8 cellular contexts compared by ENCODE assay signal in genomic region chr1:151839457-151840409, GRCh38. TPM values are rescaled to one million over a fixed set of nuclear protein-coding genes. Genes with fewer than 3 reads are reported as not detected.
A peak's percentile ranks its signal among the peaks of the same experiment; 100 is the strongest.
DNase-seq lines count a peak whose midpoint lies in the region; ATAC-seq and TF ChIP-seq lines count a peak whose summit lies in the region.

C2CD4D (minus strand) TSS chr1:151839820; CDS start chr1:151838989, 831 bp downstream.

- peaks cover 14% of the 10 kb centered on the region for H3K36me3 Mint-ChIP-seq in activated CD4-positive, alpha-beta T cell treated with anti-CD3 and anti-CD28 coated beads for 36 hours (ENCODE audit: low read depth)
- peaks cover 3% of the 10 kb centered on the region for H3K36me3 Mint-ChIP-seq in chondrocyte (ENCODE audit: low read depth)

- no peaks in the 10 kb centered on the region for H3K27me3 ChIP-seq in right lobe of liver

- TF ChIP-seq POLR2A in right lobe of liver (IDR thresholded peaks at IDR 0.05): peak; percentile 27

- H3K27me3 Mint-ChIP-seq in activated CD4-positive, alpha-beta T cell treated with anti-CD3 and anti-CD28 coated beads for 36 hours: no peaks in the 10 kb centered on the region
- peaks cover 27% of the 10 kb centered on the region for H3K27me3 Mint-ChIP-seq in chondrocyte (ENCODE audit: low read depth)

- peak; percentile 76 for ATAC-seq in activated CD4-positive, alpha-beta T cell treated with anti-CD3 and anti-CD28 coated beads for 36 hours
- peak; percentile 8 to 36 (median 26) for ATAC-seq in right lobe of liver
- ATAC-seq in HG03439 (IDR thresholded peaks at IDR 0.05; ENCODE audit: unreplicated experiment): no peak

- CTCF ChIA-PET in activated CD4-positive, alpha-beta T cell treated with anti-CD3 and anti-CD28 coated beads for 36 hours (lab: Charles Lee): interaction anchor here (0.5 to 2.3 kb wide), 3 partner anchors 9 to 246 kb away, joined by 3 to 9 read pairs (median 3); no protein-coding TSS in a partner anchor

- peak within 1 kb of the TSS; percentile 42 to 57 (median 48) for H3K4me3 ChIP-seq in right lobe of liver

- H3K9me3 Mint-ChIP-seq in activated CD4-positive, alpha-beta T cell treated with anti-CD3 and anti-CD28 coated beads for 36 hours (ENCODE audit: low read depth): no peaks in the 10 kb centered on the region
- H3K9me3 Mint-ChIP-seq in chondrocyte (ENCODE audit: low read depth): no peaks in the 10 kb centered on the region

- 35% methylated on average over 20 of the region's 48 CpGs for WGBS in right lobe of liver (ENCODE audit: insufficient coverage, low coverage, low lambda C conversion rate, missing lambda C conversion rate)

- peaks cover 0 to 39% (median 11%) of the 10 kb centered on the region in 4 donors for H3K4me1 ChIP-seq in right lobe of liver

- peak within 1 kb of the TSS; percentile 72 for H3K4me3 Mint-ChIP-seq in activated CD4-positive, alpha-beta T cell treated with anti-CD3 and anti-CD28 coated beads for 36 hours
- H3K4me3 Mint-ChIP-seq in chondrocyte (ENCODE audit: unreplicated experiment): peak within 1 kb of the TSS; percentile 40

- H3K4me1 Mint-ChIP-seq in activated CD4-positive, alpha-beta T cell treated with anti-CD3 and anti-CD28 coated beads for 36 hours: peaks cover 37% of the 10 kb centered on the region
- peaks cover 14% of the 10 kb centered on the region for H3K4me1 Mint-ChIP-seq in chondrocyte (ENCODE audit: low read depth)

- H3K27ac Mint-ChIP-seq in activated CD4-positive, alpha-beta T cell treated with anti-CD3 and anti-CD28 coated beads for 36 hours: peak within 1 kb of the TSS; percentile 86
- no peak within 1 kb of the TSS for H3K27ac Mint-ChIP-seq in chondrocyte (ENCODE audit: unreplicated experiment)

- intact Hi-C loops in activated CD4-positive, alpha-beta T cell treated with anti-CD3 and anti-CD28 coated beads for 36 hours (cut with DNase I, micrococcal nuclease): loop anchor here (1.0 to 5.0 kb wide), 10 partner anchors 49 to 512 kb away; partner anchors contain the start of genes THEM4 (in 2 of the 2), MRPL9 (in 1 of the 2), PI4KB (in 1 of the 2) and POGZ (in 1 of the 2)
- intact Hi-C loops in right lobe of liver (cut with DNase I): loop anchor here in 1 of 2 donors (10.0 kb wide), 1 partner anchor 255 kb away; no protein-coding TSS in a partner anchor

- no peak for TF ChIP-seq CTCF in chondrocyte (IDR thresholded peaks at IDR 0.05)
- TF ChIP-seq CTCF in right lobe of liver (IDR thresholded peaks at IDR 0.05): no peak

- H3K9me3 ChIP-seq in right lobe of liver: no peaks in the 10 kb centered on the region

- DNase-seq in Caki2 (ENCODE audit: low read depth) (peak; percentile 89), LoVo (ENCODE audit: low spot score) (peak; percentile 87), chondrocyte (ENCODE audit: low spot score) (no peak), right lobe of liver (no peak), AG08395 (ENCODE audit: low spot score) (no peak)
- peak; percentile 84 for DNase-seq in activated CD4-positive, alpha-beta T cell treated with anti-CD3 and anti-CD28 coated beads for 36 hours
- DNase-seq in stimulated activated CD4-positive, alpha-beta T cell treated with anti-CD3 and anti-CD28 coated beads, Interleukin-4, amount 100 ng/mL, for 4 hours: peak; percentile 63 to 70

- H3K27ac ChIP-seq in right lobe of liver: no peak within 1 kb of the TSS

- in situ Hi-C loops in Caki2 (cut with HindIII; ENCODE audit: low pct_unique_long_range_greater_than_20kb, low sequenced_read_pairs): no loop called here

- POLR2A ChIA-PET in activated CD4-positive, alpha-beta T cell treated with anti-CD3 and anti-CD28 coated beads for 36 hours (lab: Charles Lee): interaction anchor here (0.7 kb wide), 1 partner anchor 1809 kb away, joined by 3 read pairs; no protein-coding TSS in a partner anchor

- H3K36me3 ChIP-seq in right lobe of liver: no peaks in the 10 kb centered on the region

RNA-seq across cellular contexts. Expression of gene C2CD4D, which starts in this region (rescaled TPM):
- not detected in 2 replicates for total RNA-seq in Caki2 (2014; rRNA removed; shearing (Covaris generic); ENCODE audit: low replicate concordance)
- 1 to 10 TPM; 2.1 to 2.4 TPM for total RNA-seq in activated CD4-positive, alpha-beta T cell treated with anti-CD3 and anti-CD28 coated beads for 36 hours
- total RNA-seq in chondrocyte (not detected in 3 replicates), right lobe of liver (not detected)

Comparison
In these comparisons a context has a peak if more than half of its experiments do, and no peak if none do; other contexts are left out.
1. Peak in DNase-seq in Caki2; RNA of the gene not detected or under 1 TPM.
2. Peak in ATAC-seq and H3K4me3 ChIP-seq in right lobe of liver; RNA of the gene not detected or under 1 TPM.
3. DNase-seq: peak in LoVo (single experiment), activated CD4-positive, alpha-beta T cell treated with anti-CD3 and anti-CD28 coated beads for 36 hours (single experiment) and stimulated activated CD4-positive, alpha-beta T cell treated with anti-CD3 and anti-CD28 coated beads, Interleukin-4, amount 100 ng/mL, for 4 hours (2 of 2); none in chondrocyte (single experiment), right lobe of liver (0 of 3) and AG08395 (single experiment).